Comparison of ENCODE assay signal across 12 cellular contexts in the genomic region with DNA sequence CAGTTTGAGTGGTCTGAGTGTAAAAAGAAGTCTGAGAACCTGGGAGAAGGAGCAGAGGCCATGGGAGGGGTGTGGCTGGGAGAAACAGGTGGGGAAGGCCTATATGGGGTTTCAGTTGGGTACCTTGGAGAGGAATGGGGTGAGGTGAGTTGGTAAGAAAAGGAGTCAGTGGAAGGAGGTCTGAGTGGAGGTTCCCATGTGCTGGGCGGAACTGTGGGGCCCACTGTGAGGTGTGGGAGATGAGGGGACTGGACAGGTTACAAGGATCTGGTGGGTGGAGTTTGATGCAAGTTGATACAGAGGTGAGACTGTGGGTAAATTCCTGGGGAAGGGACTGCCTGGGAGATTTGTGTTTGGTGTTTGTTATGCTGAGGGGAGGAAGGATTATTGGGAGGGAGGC. TPM values are rescaled to one million over a fixed set of nuclear protein-coding genes. Genes with fewer than 3 reads are reported as not detected.
DNase-seq lines count a peak whose midpoint lies in the region; ATAC-seq, FAIRE-seq and TF ChIP-seq lines count a peak whose summit lies in the region.
"Had no signal": no experiment of that assay in that cellular context is flagged by ENCODE, and none has a peak within 500 bp of the region (broad histone marks: within the 10 kb centered on the region; RNA-seq: fewer than 3 reads in every experiment).

No MANE protein-coding gene starts in this region.

- peaks cover 31% of the 10 kb centered on the region for H3K36me3 ChIP-seq in CD4-positive, CD25-positive, alpha-beta regulatory T cell (ENCODE audit: control insufficient read depth, insufficient read depth, low read length)
- peaks cover 24% of the 10 kb centered on the region for H3K36me3 ChIP-seq in astrocyte (ENCODE audit: insufficient read depth, low read length)

- peak overlapping the region; percentile 90 to 96 (median 92) for H3K4me3 Mint-ChIP-seq in CD4-positive, CD25-positive, alpha-beta regulatory T cell
- H3K4me3 Mint-ChIP-seq in IgD-negative memory B cell = peak overlapping the region in 3 of 4 donors; percentile 30 to 97 (median 81)
- peak overlapping the region; percentile 95 for H3K4me3 Mint-ChIP-seq in astrocyte (ENCODE audit: unreplicated experiment)
- H3K4me3 Mint-ChIP-seq in natural killer cell treated with Interleukin-12 subunit alpha and Interleukin-12 subunit beta and Interleukin-15 and Interleukin-18, amount 100 ng/mL, for 72 hours = peak overlapping the region; percentile 100

- peak overlapping the region; percentile 88 for H3K9ac ChIP-seq in astrocyte (ENCODE audit: low read length)

- H3K4me1 Mint-ChIP-seq in CD4-positive, CD25-positive, alpha-beta regulatory T cell = peaks cover 8 to 48% (median 35%) of the 10 kb centered on the region in 4 donors
- H3K4me1 Mint-ChIP-seq in IgD-negative memory B cell = peaks cover 14 to 39% (median 33%) of the 10 kb centered on the region in 3 donors
- peaks cover 32% of the 10 kb centered on the region for H3K4me1 Mint-ChIP-seq in astrocyte (ENCODE audit: low read depth, unreplicated experiment)
- H3K4me1 Mint-ChIP-seq in natural killer cell treated with Interleukin-12 subunit alpha and Interleukin-12 subunit beta and Interleukin-15 and Interleukin-18, amount 100 ng/mL, for 72 hours (ENCODE audit: low read depth in 2 of 2) = peaks cover 35 to 37% of the 10 kb centered on the region in 2 donors

- no peak overlapping the region for H3K4me3 ChIP-seq in CD4-positive, CD25-positive, alpha-beta regulatory T cell (ENCODE audit: low read depth, low read length)
- H3K4me3 ChIP-seq in astrocyte (ENCODE audit: insufficient read depth, low read depth, low read length) = peak overlapping the region; percentile 88
- H3K4me3 ChIP-seq: lung had no signal

- peak overlapping the region in 2 of 3 donors; percentile 67 to 97 for H3K27ac Mint-ChIP-seq in CD4-positive, CD25-positive, alpha-beta regulatory T cell
- H3K27ac Mint-ChIP-seq in IgD-negative memory B cell (peak overlapping the region in 2 of 3 donors; percentile 36 to 99), astrocyte (ENCODE audit: unreplicated experiment) (peak overlapping the region; percentile 66)
- peak overlapping the region; percentile 99 for H3K27ac Mint-ChIP-seq in natural killer cell treated with Interleukin-12 subunit alpha and Interleukin-12 subunit beta and Interleukin-15 and Interleukin-18, amount 100 ng/mL, for 72 hours

- peaks cover 64% of the 10 kb centered on the region for H3K79me2 ChIP-seq in astrocyte (ENCODE audit: insufficient read depth, low read length)

- no peak for ATAC-seq in CD4-positive, CD25-positive, alpha-beta regulatory T cell (ENCODE audit: low read depth in 2 of 2)
- ATAC-seq in natural killer cell treated with Interleukin-12 subunit alpha and Interleukin-12 subunit beta and Interleukin-15 and Interleukin-18, amount 100 ng/mL, for 72 hours = no peak
- no peak for ATAC-seq in GM19328 (IDR thresholded peaks at IDR 0.05; ENCODE audit: unreplicated experiment)

- no peaks in the 10 kb centered on the region for H3K9me3 Mint-ChIP-seq in CD4-positive, CD25-positive, alpha-beta regulatory T cell
- H3K9me3 Mint-ChIP-seq in IgD-negative memory B cell = no peaks in the 10 kb centered on the region
- peaks cover 3% of the 10 kb centered on the region for H3K9me3 Mint-ChIP-seq in astrocyte (ENCODE audit: unreplicated experiment)
- no peaks in the 10 kb centered on the region for H3K9me3 Mint-ChIP-seq in natural killer cell treated with Interleukin-12 subunit alpha and Interleukin-12 subunit beta and Interleukin-15 and Interleukin-18, amount 100 ng/mL, for 72 hours

- peak overlapping the region; percentile 97 for H3K4me2 ChIP-seq in astrocyte (ENCODE audit: low read length)

- H3K36me3 Mint-ChIP-seq in CD4-positive, CD25-positive, alpha-beta regulatory T cell = peaks cover 36% of the 10 kb centered on the region
- H3K36me3 Mint-ChIP-seq in IgD-negative memory B cell (peaks cover 3% of the 10 kb centered on the region), astrocyte (ENCODE audit: low read depth, unreplicated experiment) (peaks cover 15% of the 10 kb centered on the region)
- H3K36me3 Mint-ChIP-seq in natural killer cell treated with Interleukin-12 subunit alpha and Interleukin-12 subunit beta and Interleukin-15 and Interleukin-18, amount 100 ng/mL, for 72 hours = peaks cover 9% of the 10 kb centered on the region

- DNase-seq in CD4-positive, CD25-positive, alpha-beta regulatory T cell = no peak
- no peak for DNase-seq in astrocyte (ENCODE audit: low read depth)
- no peak for DNase-seq in natural killer cell treated with Interleukin-12 subunit alpha and Interleukin-12 subunit beta and Interleukin-15 and Interleukin-18, amount 100 ng/mL, for 72 hours (ENCODE audit: low spot score)
- DNase-seq in activated CD4-positive, CD25-positive, alpha-beta regulatory T cell treated with anti-CD3 and anti-CD28 coated beads, Interleukin-2, amount 50 U/mL, for 72 hours = no peak
- DNase-seq in H54 (ENCODE audit: insufficient read length, low spot score) = no peak
- DNase-seq in NCI-H1105 treated with DMSO at 0.1 percent for 48 hours (lab: John Stamatoyannopoulos, UW) = no peak
- DNase-seq: DMS79 had no signal

- peaks cover 4% of the 10 kb centered on the region for H3K27me3 Mint-ChIP-seq in CD4-positive, CD25-positive, alpha-beta regulatory T cell
- H3K27me3 Mint-ChIP-seq in IgD-negative memory B cell (peaks cover 2% of the 10 kb centered on the region), astrocyte (ENCODE audit: low read depth, unreplicated experiment) (no peaks in the 10 kb centered on the region)
- no peaks in the 10 kb centered on the region for H3K27me3 Mint-ChIP-seq in natural killer cell treated with Interleukin-12 subunit alpha and Interleukin-12 subunit beta and Interleukin-15 and Interleukin-18, amount 100 ng/mL, for 72 hours

- no peaks in the 10 kb centered on the region for H3K9me3 ChIP-seq in CD4-positive, CD25-positive, alpha-beta regulatory T cell (ENCODE audit: control insufficient read depth in 2 of 2, low read length in 2 of 2)
- H3K9me3 ChIP-seq in astrocyte (ENCODE audit: insufficient read depth, low read depth, low read length) = no peaks in the 10 kb centered on the region

- H3K27me3 ChIP-seq in CD4-positive, CD25-positive, alpha-beta regulatory T cell (ENCODE audit: control insufficient read depth, insufficient read depth, low read length) = no peaks in the 10 kb centered on the region
- H3K27me3 ChIP-seq in astrocyte (ENCODE audit: insufficient read depth, low read length) = no peaks in the 10 kb centered on the region

- peaks cover 58% of the 10 kb centered on the region for H4K20me1 ChIP-seq in astrocyte (ENCODE audit: insufficient read depth, low read length)

- H3K27ac ChIP-seq in CD4-positive, CD25-positive, alpha-beta regulatory T cell (ENCODE audit: insufficient read depth, low read length, poor library complexity, severe bottlenecking) = no peak overlapping the region
- H3K27ac ChIP-seq in astrocyte (ENCODE audit: low read depth, low read length) = no peak overlapping the region

- FAIRE-seq in astrocyte (lab: Jason Lieb, UNC) (no peak), H54 (lab: Jason Lieb, UNC) (no peak)
- FAIRE-seq: colon, frontal cortex had no signal

- no peak for TF ChIP-seq POLR2A in H54 (IDR thresholded peaks at IDR 0.05; ENCODE audit: low read depth, low read length)

- no peak overlapping the region for H2AFZ ChIP-seq in astrocyte (ENCODE audit: low read depth, low read length)

- TF ChIP-seq CTCF in astrocyte (IDR thresholded peaks at IDR 0.05; ENCODE audit: insufficient read depth, low read depth, low read length) = no peak

- H3K4me1 ChIP-seq in CD4-positive, CD25-positive, alpha-beta regulatory T cell (ENCODE audit: control insufficient read depth, insufficient read depth, low read length, poor library complexity, severe bottlenecking) = peaks cover 27% of the 10 kb centered on the region
- H3K4me1 ChIP-seq in astrocyte (ENCODE audit: insufficient read depth, low read length) = peaks cover 21% of the 10 kb centered on the region

RNA-seq across cellular contexts. Expression of gene ZNF574, which starts 2.1 kb away (rescaled TPM):
- total RNA-seq in CD4-positive, CD25-positive, alpha-beta regulatory T cell = 24.0 TPM
- 10 to 100 TPM; 10.7 to 22.1 (median 15.5) TPM for polyA plus RNA-seq in CD4-positive, CD25-positive, alpha-beta regulatory T cell
- polyA plus RNA-seq in IgD-negative memory B cell = 24.8 TPM
- 20.0 and 20.2 TPM in 2 replicates for total RNA-seq in astrocyte
- 10 to 100 TPM; 14.2 to 16.1 TPM for total RNA-seq in natural killer cell treated with Interleukin-12 subunit alpha and Interleukin-12 subunit beta and Interleukin-15 and Interleukin-18, amount 100 ng/mL, for 72 hours

RNA-seq across cellular contexts. Expression of gene GRIK5, which starts 8.1 kb away (rescaled TPM):
- 0.52 TPM for total RNA-seq in CD4-positive, CD25-positive, alpha-beta regulatory T cell
- polyA plus RNA-seq in CD4-positive, CD25-positive, alpha-beta regulatory T cell = under 1 TPM in 1 of 4 donors, not detected in 3; 0.06 TPM
- polyA plus RNA-seq in IgD-negative memory B cell = not detected
- 9.2 and 12.1 TPM in 2 replicates for total RNA-seq in astrocyte
- 1 to 10 TPM in 1 of 2 donors, under 1 TPM in 1; 0.21 to 1.0 TPM for total RNA-seq in natural killer cell treated with Interleukin-12 subunit alpha and Interleukin-12 subunit beta and Interleukin-15 and Interleukin-18, amount 100 ng/mL, for 72 hours

RNA-seq across cellular contexts. Expression of gene POU2F2, which starts 54.2 kb away (rescaled TPM):
- 48.9 TPM for total RNA-seq in CD4-positive, CD25-positive, alpha-beta regulatory T cell
- polyA plus RNA-seq in CD4-positive, CD25-positive, alpha-beta regulatory T cell = 1 to 10 TPM; 4.2 to 7.2 (median 6.4) TPM
- polyA plus RNA-seq in IgD-negative memory B cell = 89.1 TPM
- 7.7 and 8.3 TPM in 2 replicates for total RNA-seq in astrocyte
- total RNA-seq in natural killer cell treated with Interleukin-12 subunit alpha and Interleukin-12 subunit beta and Interleukin-15 and Interleukin-18, amount 100 ng/mL, for 72 hours = 10 to 100 TPM; 21.6 to 30.5 TPM
